Comparison of ENCODE assay signal across 8 cellular contexts in genomic region chr4:162274354-162274753, GRCh38.
DNase-seq lines count a peak whose midpoint lies in the region; ATAC-seq and TF ChIP-seq lines count a peak whose summit lies in the region.
"Had no signal": no experiment of that assay in that cellular context is flagged by ENCODE, and none has a peak within 500 bp of the region (broad histone marks: within the 10 kb centered on the region; RNA-seq: fewer than 3 reads in every experiment).

No MANE protein-coding gene starts in this region.

- in situ Hi-C loops in ACHN (cut with HindIII; ENCODE audit: low pct_ligation_motif_present, low pct_unique_long_range_greater_than_20kb, low sequenced_read_pairs): no loop called here

- no peaks in the 10 kb centered on the region for H3K4me1 Mint-ChIP-seq in stimulated activated memory B cell treated with anti-CD40 and anti-IgM and Interleukin-4, amounts not matched to agents 10 μg/mL and 1 μg/mL and 100 μg/mL, for 72 hours

- TF ChIP-seq CTCF in coronary artery (IDR thresholded peaks at IDR 0.05): no peak

- H3K27ac ChIP-seq in coronary artery: no peak overlapping the region

- peak; percentile 89 for ATAC-seq in GM19328 (IDR thresholded peaks at IDR 0.05; ENCODE audit: unreplicated experiment)
- peak; percentile 81 for ATAC-seq in HG02885 (IDR thresholded peaks at IDR 0.05; ENCODE audit: poor library complexity, unreplicated experiment)
- peak; percentile 55 for ATAC-seq in stimulated activated memory B cell treated with anti-CD40 and anti-IgM and Interleukin-4, amounts not matched to agents 10 μg/mL and 1 μg/mL and 100 μg/mL, for 72 hours

- no peak overlapping the region for H3K4me3 ChIP-seq in coronary artery

- peaks cover 6% of the 10 kb centered on the region for H3K9me3 Mint-ChIP-seq in stimulated activated memory B cell treated with anti-CD40 and anti-IgM and Interleukin-4, amounts not matched to agents 10 μg/mL and 1 μg/mL and 100 μg/mL, for 72 hours
- H3K9me3 Mint-ChIP-seq: activated T-cell treated with anti-CD3 and anti-CD28 coated beads, Interleukin-2, amount 50 U/mL, for 24 hours had no signal

- H3K27ac Mint-ChIP-seq in stimulated activated memory B cell treated with anti-CD40 and anti-IgM and Interleukin-4, amounts not matched to agents 10 μg/mL and 1 μg/mL and 100 μg/mL, for 72 hours: no peak overlapping the region
- H3K27ac Mint-ChIP-seq: activated T-cell treated with anti-CD3 and anti-CD28 coated beads, Interleukin-2, amount 50 U/mL, for 24 hours had no signal

- H3K4me3 Mint-ChIP-seq in stimulated activated memory B cell treated with anti-CD40 and anti-IgM and Interleukin-4, amounts not matched to agents 10 μg/mL and 1 μg/mL and 100 μg/mL, for 72 hours: no peak overlapping the region
- H3K4me3 Mint-ChIP-seq: activated T-cell treated with anti-CD3 and anti-CD28 coated beads, Interleukin-2, amount 50 U/mL, for 24 hours had no signal

- DNase-seq in MV-4-11 (lab: John Stamatoyannopoulos, UW): peak; percentile 99
- DNase-seq in coronary artery (ENCODE audit: low spot score): no peak
- no peak for DNase-seq in NCI-H2171 treated with DMSO at 0.1 percent for 48 hours (lab: John Stamatoyannopoulos, UW)
- DNase-seq in ACHN: no peak
- DNase-seq: activated T-cell treated with anti-CD3 and anti-CD28 coated beads, Interleukin-2, amount 50 U/mL, for 24 hours had no signal

- no peaks in the 10 kb centered on the region for H3K36me3 Mint-ChIP-seq in stimulated activated memory B cell treated with anti-CD40 and anti-IgM and Interleukin-4, amounts not matched to agents 10 μg/mL and 1 μg/mL and 100 μg/mL, for 72 hours

- no peaks in the 10 kb centered on the region for H3K27me3 Mint-ChIP-seq in stimulated activated memory B cell treated with anti-CD40 and anti-IgM and Interleukin-4, amounts not matched to agents 10 μg/mL and 1 μg/mL and 100 μg/mL, for 72 hours
- H3K27me3 Mint-ChIP-seq: activated T-cell treated with anti-CD3 and anti-CD28 coated beads, Interleukin-2, amount 50 U/mL, for 24 hours had no signal
